In genomic region chr6:38216451-38216850, GRCh38 we compare ENCODE assay signal across 33 cellular contexts.
"Had no signal": no experiment of that assay in that cellular context is flagged by ENCODE, and none has a peak within 500 bp of the region (broad histone marks: within the 10 kb centered on the region; RNA-seq: fewer than 3 reads in every experiment).

No MANE protein-coding gene starts in this region.

- H3K36me3 Mint-ChIP-seq: activated naive CD8-positive, alpha-beta T cell treated with anti-CD3 and anti-CD28 coated beads for 36 hours had no signal

- H3K36me3 ChIP-seq: brain microvascular endothelial cell, SJSA1 had no signal

- H3K9ac ChIP-seq: SK-N-SH had no signal

- H3K27ac ChIP-seq: brain microvascular endothelial cell, SJSA1 had no signal

- FAIRE-seq: TTC549 had no signal

- DNase-seq: activated CD4-positive, alpha-beta T cell treated with anti-CD3 and anti-CD28 coated beads for 36 hours; activated CD4-positive, alpha-beta T cell treated with anti-CD3 and anti-CD28 coated beads, Interleukin-2, amount 10 ng/mL, durations not matched to agents 7 days and 5 days; activated CD4-positive, alpha-beta T cell treated with anti-CD3 and anti-CD28 coated beads, Interleukin-2, amount 50 U/mL, for 48 hours; activated CD8-positive, alpha-beta memory T cell treated with anti-CD3 and anti-CD28 coated beads, Interleukin-2, amount 50 U/mL, for 4 hours; activated effector memory CD4-positive, alpha-beta T cell treated with Interleukin-2 at 50 U/mL for 16 hours; activated naive CD4-positive, alpha-beta T cell; activated naive CD4-positive, alpha-beta T cell treated with anti-CD3 and anti-CD28 coated beads, Interleukin-2, amount 50 U/mL, for 16 hours; activated naive CD8-positive, alpha-beta T cell treated with anti-CD3 and anti-CD28 coated beads for 36 hours; activated T-cell treated with anti-CD3 and anti-CD28 coated beads for 4 hours; activated T-cell treated with anti-CD3 and anti-CD28 coated beads, Interleukin-2, amount 50 U/mL, for 4 hours; amniotic stem cell; aorta; brain microvascular endothelial cell; central memory CD4-positive, alpha-beta T cell; KG1; NCI-H1092 treated with DMSO at 0.1 percent for 48 hours; NCI-H146; NCI-H187; NCI-H2029 treated with DMSO at 0.1 percent for 48 hours; NCI-H2107; NCI-H226; NCI-H510A; NCI-H526; NCI-H748 treated with DMSO at 0.1 percent for 48 hours; NK-92 treated with Interleukin-12 subunit alpha and Interleukin-12 subunit beta, amount 100 ng/mL, for 24 hours; OCI-M1; SHP77; SK-N-SH had no signal

- H3K9me3 ChIP-seq: SJSA1, SK-N-SH had no signal

- H3K4me1 ChIP-seq: SJSA1 had no signal

- H3K4me3 Mint-ChIP-seq: activated CD4-positive, alpha-beta T cell treated with anti-CD3 and anti-CD28 coated beads for 36 hours; activated CD4-positive, alpha-beta T cell treated with anti-CD3 and anti-CD28 coated beads, Interleukin-2, amount 10 ng/mL, durations not matched to agents 7 days and 5 days; activated naive CD8-positive, alpha-beta T cell treated with anti-CD3 and anti-CD28 coated beads for 36 hours; activated T-cell treated with anti-CD3 and anti-CD28 coated beads, Interleukin-2, amount 50 U/mL, for 4 hours; activated T-helper 1 cell treated with anti-CD3 and anti-CD28 coated beads, Interleukin-12 subunit alpha, Interleukin-12 subunit beta, Interleukin-2, Interleukin-4 antibody, amounts not matched to agents 30 ng/mL and 10 ng/mL and 1 ng/mL, durations not matched to agents 14 hours and 24 hours and 36 hours; T-helper 1 cell treated with Interleukin-12 subunit alpha and Interleukin-12 subunit beta and Interleukin-4 antibody, amounts not matched to agents 30 μg/mL and 1 μg/mL, for 36 hours; T-helper 2 cell treated with Interferon-gamma antibody and Interleukin-4, amounts not matched to agents 5 μg/mL and 100 μg/mL, for 36 hours had no signal

- H3K27ac Mint-ChIP-seq: activated CD4-positive, alpha-beta T cell treated with anti-CD3 and anti-CD28 coated beads for 36 hours; activated CD4-positive, alpha-beta T cell treated with anti-CD3 and anti-CD28 coated beads, Interleukin-2, amount 10 ng/mL, durations not matched to agents 7 days and 5 days; activated naive CD8-positive, alpha-beta T cell treated with anti-CD3 and anti-CD28 coated beads for 36 hours; activated T-helper 1 cell treated with anti-CD3 and anti-CD28 coated beads, Interleukin-12 subunit alpha, Interleukin-12 subunit beta, Interleukin-2, Interleukin-4 antibody, amounts not matched to agents 30 ng/mL and 10 ng/mL and 1 ng/mL, durations not matched to agents 14 hours and 24 hours and 36 hours; T-helper 1 cell treated with Interleukin-12 subunit alpha and Interleukin-12 subunit beta and Interleukin-4 antibody, amounts not matched to agents 30 μg/mL and 1 μg/mL, for 36 hours; T-helper 2 cell treated with Interferon-gamma antibody and Interleukin-4, amounts not matched to agents 5 μg/mL and 100 μg/mL, for 36 hours had no signal

- H3K4me2 ChIP-seq: SK-N-SH had no signal

- H3K9me3 Mint-ChIP-seq: activated naive CD8-positive, alpha-beta T cell treated with anti-CD3 and anti-CD28 coated beads for 36 hours; activated T-cell treated with anti-CD3 and anti-CD28 coated beads, Interleukin-2, amount 50 U/mL, for 4 hours; T-helper 1 cell treated with Interleukin-12 subunit alpha and Interleukin-12 subunit beta and Interleukin-4 antibody, amounts not matched to agents 30 μg/mL and 1 μg/mL, for 36 hours; T-helper 2 cell treated with Interferon-gamma antibody and Interleukin-4, amounts not matched to agents 5 μg/mL and 100 μg/mL, for 36 hours had no signal

- H3K4me3 ChIP-seq: SJSA1 had no signal

- H3K4me1 Mint-ChIP-seq: activated CD4-positive, alpha-beta T cell treated with anti-CD3 and anti-CD28 coated beads, Interleukin-2, amount 10 ng/mL, durations not matched to agents 7 days and 5 days; activated naive CD8-positive, alpha-beta T cell treated with anti-CD3 and anti-CD28 coated beads for 36 hours had no signal

- H3K27me3 Mint-ChIP-seq: activated CD4-positive, alpha-beta T cell treated with anti-CD3 and anti-CD28 coated beads for 36 hours; activated CD4-positive, alpha-beta T cell treated with anti-CD3 and anti-CD28 coated beads, Interleukin-2, amount 10 ng/mL, durations not matched to agents 7 days and 5 days; activated naive CD8-positive, alpha-beta T cell treated with anti-CD3 and anti-CD28 coated beads for 36 hours had no signal

- H3K27me3 ChIP-seq: brain microvascular endothelial cell, SJSA1 had no signal
